ENCODE assay signal across 8 cellular contexts in genomic region chr4:4541661-4542570, GRCh38. TPM values are rescaled to one million over a fixed set of nuclear protein-coding genes. Genes with fewer than 3 reads are reported as not detected.
A peak's percentile ranks its signal among the peaks of the same experiment; 100 is the strongest.
DNase-seq lines count a peak whose midpoint lies in the region; ATAC-seq, FAIRE-seq and TF ChIP-seq lines count a peak whose summit lies in the region.

STX18 (minus strand) TSS chr4:4542048; CDS start chr4:4541964, 84 bp downstream.

- peak; percentile 88 for ATAC-seq in HG03175 (IDR thresholded peaks at IDR 0.05; ENCODE audit: unreplicated experiment)

- dilution Hi-C loops in keratinocyte (cut with MboI; ENCODE audit: extremely low pct_ligation_motif_present, low sequenced_read_pairs), result no loop called here

- peak within 1 kb of the TSS; percentile 95 for H2AFZ ChIP-seq in keratinocyte (ENCODE audit: control insufficient read depth, low read length)

- peaks cover 17% of the 10 kb centered on the region for H3K4me1 ChIP-seq in keratinocyte (ENCODE audit: control insufficient read depth, extremely low read depth, insufficient read depth, low read length)

- no peaks in the 10 kb centered on the region for H3K9me3 ChIP-seq in keratinocyte (ENCODE audit: control insufficient read depth, low read depth, low read length)

- H3K9me1 ChIP-seq in keratinocyte (ENCODE audit: control insufficient read depth, extremely low read depth, insufficient read depth, low read length), result no peaks in the 10 kb centered on the region

- TF ChIP-seq CTCF in AG09319 (IDR thresholded peaks at IDR 0.05; ENCODE audit: low read depth, low read length), result no peak
- no peak for TF ChIP-seq CTCF in keratinocyte (optimal IDR thresholded peaks at IDR 0.05 in 1 of 3, IDR thresholded peaks at IDR 0.05 in 1 of 3, conservative IDR thresholded peaks at IDR 0.05 in 1 of 3; ENCODE audit: extremely low read depth in 1 of 3, insufficient read depth in 2 of 3, low read length in 3 of 3)

- no peak for FAIRE-seq in keratinocyte (lab: Jason Lieb, UNC)

- no peaks in the 10 kb centered on the region for H3K36me3 ChIP-seq in keratinocyte (ENCODE audit: control insufficient read depth in 2 of 2, extremely low read depth in 1 of 2, insufficient read depth in 2 of 2, low read length in 2 of 2)

- H3K27me3 ChIP-seq in keratinocyte (ENCODE audit: control insufficient read depth, extremely low read depth, insufficient read depth, low read length), result no peaks in the 10 kb centered on the region

- DNase-seq in AG09319 (ENCODE audit: extremely low read depth, low read depth) (peak; percentile 70), NCI-H345 treated with DMSO at 0.1 percent for 48 hours (lab: John Stamatoyannopoulos, UW; ENCODE audit: unreplicated experiment) (peak; percentile 18), cerebellar cortex (ENCODE audit: low spot score) (peak; percentile 78), keratinocyte (ENCODE audit: low read depth, low spot score) (no peak)
- DNase-seq in activated CD4-positive, CD25-positive, alpha-beta regulatory T cell treated with anti-CD3 and anti-CD28 coated beads, Interleukin-2, amount 50 U/mL, for 72 hours, result peak; percentile 93
- peak; percentile 91 for DNase-seq in stimulated activated CD4-positive, alpha-beta T cell treated with anti-CD3 and anti-CD28 coated beads, Interleukin-15, amount 100 ng/mL, for 24 hours

- TF ChIP-seq POLR2A in GM18951 (IDR thresholded peaks at IDR 0.05; ENCODE audit: extremely low read depth, insufficient read depth, insufficient read length), result peak; percentile 74

- H4K20me1 ChIP-seq in keratinocyte (ENCODE audit: control insufficient read depth, extremely low read depth, insufficient read depth, low read length), result no peaks in the 10 kb centered on the region

- H3K4me2 ChIP-seq in keratinocyte (ENCODE audit: control insufficient read depth, extremely low read depth, insufficient read depth, low read depth, low read length), result peak within 1 kb of the TSS; percentile 98

- in situ Hi-C loops in GM18951 (cut with MboI; ENCODE audit: low sequenced_read_pairs, unreplicated experiment), result no loop called here

- peaks cover 44% of the 10 kb centered on the region for H3K79me2 ChIP-seq in keratinocyte (ENCODE audit: control insufficient read depth, insufficient read depth, low read length)

- H3K9ac ChIP-seq in keratinocyte (ENCODE audit: control insufficient read depth, extremely low read depth, insufficient read depth, low read length), result peak within 1 kb of the TSS; percentile 95

- peak within 1 kb of the TSS; percentile 92 for H3K27ac ChIP-seq in keratinocyte (ENCODE audit: control insufficient read depth, insufficient read depth, low read length)

- H3K4me3 ChIP-seq in keratinocyte (ENCODE audit: control insufficient read depth in 2 of 3, extremely low read depth in 1 of 3, insufficient read depth in 2 of 3, low read depth in 1 of 3, low read length in 3 of 3), result peak within 1 kb of the TSS; percentile 83 to 95 (median 87)

RNA-seq across cellular contexts. Expression of gene STX18, which starts in this region (rescaled TPM):
- 16.6 to 21.6 TPM (median 18.1 TPM) in 3 replicates for polyA plus RNA-seq in keratinocyte
- polyA plus RNA-seq in keratinocyte (2011; ENCODE audit: low read depth), result 47.9 TPM
- 13.9 and 28.3 TPM in 2 replicates for polyA plus RNA-seq in keratinocyte (2011; cell fraction: cytosol; rRNA removed)
- polyA plus RNA-seq in keratinocyte (2011; cell fraction: nucleus; rRNA removed), result 20.8 and 27.1 TPM in 2 replicates
- polyA plus RNA-seq in keratinocyte (2012; ENCODE audit: low replicate concordance), result 16.4 and 21.2 TPM in 2 replicates
- polyA minus RNA-seq in keratinocyte, result 10.5 to 17.1 TPM (median 16.3 TPM) in 3 replicates
- polyA minus RNA-seq in keratinocyte (2011; cell fraction: cytosol; rRNA and poly(A)+ RNA removed), result 5.0 TPM
- polyA minus RNA-seq in keratinocyte (2011; cell fraction: nucleus; rRNA and poly(A)+ RNA removed), result 9.4 and 18.2 TPM in 2 replicates
